16 cellular contexts compared by ENCODE assay signal in genomic region chr3:177068967-177069366, GRCh38.
"Had no signal": no experiment of that assay in that cellular context is flagged by ENCODE, and none has a peak within 500 bp of the region (broad histone marks: within the 10 kb centered on the region; RNA-seq: fewer than 3 reads in every experiment).

No MANE protein-coding gene starts in this region.

- H3K9me3 ChIP-seq: breast epithelium, gastroesophageal sphincter, lower lobe of right lung, ovary, spleen, thoracic aorta, upper lobe of right lung had no signal

- H3K9me3 Mint-ChIP-seq: T-helper 1 cell treated with Interleukin-12 subunit alpha and Interleukin-12 subunit beta and Interleukin-4 antibody, amounts not matched to agents 30 μg/mL and 1 μg/mL, for 36 hours had no signal

- DNase-seq: activated CD4-positive, alpha-beta T cell treated with anti-CD3 and anti-CD28 coated beads, Interleukin-2, amount 50 U/mL, for 48 hours; aorta; dermis blood vessel endothelial cell; erythroblast; left cardiac atrium; lower lobe of right lung; ovary; SHP77 treated with DMSO at 0.1 percent for 48 hours; spleen; stimulated activated CD4-positive, alpha-beta T cell treated with anti-CD3 and anti-CD28 coated beads, Interleukin-1b, Interleukin-23, amount 100 ng/mL, for 48 hours; upper lobe of right lung had no signal

- H3K27ac ChIP-seq: breast epithelium, gastroesophageal sphincter, lower lobe of right lung, ovary, spleen, thoracic aorta, upper lobe of right lung had no signal

- H3K27ac Mint-ChIP-seq: T-helper 1 cell treated with Interleukin-12 subunit alpha and Interleukin-12 subunit beta and Interleukin-4 antibody, amounts not matched to agents 30 μg/mL and 1 μg/mL, for 36 hours had no signal

- H3K27me3 ChIP-seq: breast epithelium, gastroesophageal sphincter, ovary, spleen, upper lobe of right lung had no signal

- H3K4me3 Mint-ChIP-seq: T-helper 1 cell treated with Interleukin-12 subunit alpha and Interleukin-12 subunit beta and Interleukin-4 antibody, amounts not matched to agents 30 μg/mL and 1 μg/mL, for 36 hours had no signal

- H3K36me3 ChIP-seq: breast epithelium, gastroesophageal sphincter, lower lobe of right lung, ovary, spleen, thoracic aorta, upper lobe of right lung had no signal

- H3K4me1 ChIP-seq: breast epithelium, upper lobe of right lung had no signal

- ATAC-seq: gastroesophageal sphincter, left cardiac atrium, lower lobe of right lung, sciatic nerve, upper lobe of right lung had no signal

- H3K4me3 ChIP-seq: breast epithelium, gastroesophageal sphincter, lower lobe of right lung, ovary, spleen, thoracic aorta, upper lobe of right lung had no signal
